1 cellular context compared by ENCODE assay signal in genomic region chr12:110281549-110282342, GRCh38.
A peak's percentile ranks its signal among the peaks of the same experiment; 100 is the strongest.
TF ChIP-seq lines count a peak whose summit lies in the region.

No MANE protein-coding gene starts in this region.

TF ChIP-seq in HepG2, 621 proteins besides CTCF, POLR2A, EP300 and RAD21 (continued from another document and continues in another):
- TF ChIP-seq RXRB (CRISPR knock-in tag; IDR thresholded peaks at IDR 0.05; ENCODE audit: borderline replicate concordance) (0 out of 2 replicates have a peak, but pooled peaks have one; percentile 4), SALL2 (CRISPR knock-in tag; IDR thresholded peaks at IDR 0.05) (no peak), ZNF644 (CRISPR knock-in tag; IDR thresholded peaks at IDR 0.05; ENCODE audit: low read depth) (no peak), SAFB2 (CRISPR knock-in tag; IDR thresholded peaks at IDR 0.05; ENCODE audit: borderline replicate concordance, low read depth) (peak; percentile 65; the same call in 1 of the 2 replicates), PAF1 (CRISPR knock-in tag; IDR thresholded peaks at IDR 0.05) (no peak), NFRKB (IDR thresholded peaks at IDR 0.05) (no peak), KLF16 (CRISPR knock-in tag; IDR thresholded peaks at IDR 0.05) (peak in 1 of 2 experiments; percentile 83; a peak in 2 of 4 replicates), SOX6 (IDR thresholded peaks at IDR 0.05) (no peak), SOX6 (CRISPR knock-in tag; IDR thresholded peaks at IDR 0.05) (peak; percentile 21; the same call in 1 of the 2 replicates), ADNP (CRISPR knock-in tag; IDR thresholded peaks at IDR 0.05) (no peak), ZNF430 (CRISPR knock-in tag; IDR thresholded peaks at IDR 0.05) (no peak; the same call in 1 of the 2 replicates), ZNF7 (CRISPR knock-in tag; IDR thresholded peaks at IDR 0.05) (no peak), RCOR2 (CRISPR knock-in tag; IDR thresholded peaks at IDR 0.05) (no peak), GLMP (CRISPR knock-in tag; IDR thresholded peaks at IDR 0.05; ENCODE audit: borderline replicate concordance) (peak; percentile 51; the same call in 1 of the 2 replicates), BCL6 (CRISPR knock-in tag; IDR thresholded peaks at IDR 0.05) (no peak), THAP8 (CRISPR knock-in tag; IDR thresholded peaks at IDR 0.05; ENCODE audit: borderline replicate concordance) (no peak), ELF1 (CRISPR knock-in tag; IDR thresholded peaks at IDR 0.05) (no peak), ZSCAN29 (CRISPR knock-in tag; conservative IDR thresholded peaks at IDR 0.05) (no peak), ZNF335 (CRISPR knock-in tag; IDR thresholded peaks at IDR 0.05) (no peak), CBX1 (IDR thresholded peaks at IDR 0.05; ENCODE audit: low read depth) (no peak), ZBTB7A (CRISPR knock-in tag; IDR thresholded peaks at IDR 0.05) (peak; percentile 75), SKI (IDR thresholded peaks at IDR 0.05; ENCODE audit: partially characterized antibody) (no peak), SP4 (CRISPR knock-in tag; IDR thresholded peaks at IDR 0.05) (peak; percentile 42; the same call in 1 of the 2 replicates), ZXDC (CRISPR knock-in tag; IDR thresholded peaks at IDR 0.05) (no peak; the same call in none of the 2 replicates), ZNF264 (CRISPR knock-in tag; IDR thresholded peaks at IDR 0.05) (no peak), ZNF891 (CRISPR knock-in tag; IDR thresholded peaks at IDR 0.05) (0 out of 2 replicates have a peak, but pooled peaks have one; percentile 22), ARNT (IDR thresholded peaks at IDR 0.05) (no peak), HINFP (CRISPR knock-in tag; IDR thresholded peaks at IDR 0.05; ENCODE audit: low read depth) (peak; percentile 28; the same call in 1 of the 2 replicates), ZNF251 (CRISPR knock-in tag; IDR thresholded peaks at IDR 0.05) (no peak), ZNF883 (CRISPR knock-in tag; IDR thresholded peaks at IDR 0.05; ENCODE audit: not compliant biosample characterization) (peak; percentile 85), ZNF720 (CRISPR knock-in tag; IDR thresholded peaks at IDR 0.05) (no peak), GTF2F1 (IDR thresholded peaks at IDR 0.05; ENCODE audit: low read length) (no peak), JUN (CRISPR knock-in tag; IDR thresholded peaks at IDR 0.05) (no peak), ZNF839 (CRISPR knock-in tag; IDR thresholded peaks at IDR 0.05; ENCODE audit: borderline replicate concordance) (no peak), ZNF546 (CRISPR knock-in tag; conservative IDR thresholded peaks at IDR 0.05) (no peak), HMG20A (CRISPR knock-in tag; IDR thresholded peaks at IDR 0.05; ENCODE audit: borderline replicate concordance) (no peak), RFX5 (IDR thresholded peaks at IDR 0.05; ENCODE audit: low read depth, low read length) (no peak), ARHGAP35 (CRISPR knock-in tag; IDR thresholded peaks at IDR 0.05; ENCODE audit: borderline replicate concordance) (peak; percentile 43; the same call in 1 of the 2 replicates), ZNF12 (CRISPR knock-in tag; IDR thresholded peaks at IDR 0.05) (no peak), CREM (IDR thresholded peaks at IDR 0.05) (no peak), CREM (CRISPR knock-in tag; IDR thresholded peaks at IDR 0.05) (no peak), HMGA1 (CRISPR knock-in tag; conservative IDR thresholded peaks at IDR 0.05) (no peak), ZFP36L1 (CRISPR knock-in tag; IDR thresholded peaks at IDR 0.05) (no peak), ZNF800 (CRISPR knock-in tag; IDR thresholded peaks at IDR 0.05) (no peak), TAF1 (CRISPR knock-in tag; IDR thresholded peaks at IDR 0.05) (no peak; the same call in 1 of the 2 replicates), STAT6 (CRISPR knock-in tag; IDR thresholded peaks at IDR 0.05; ENCODE audit: borderline replicate concordance) (no peak), ZNF441 (CRISPR knock-in tag; IDR thresholded peaks at IDR 0.05; ENCODE audit: borderline replicate concordance) (no peak; the same call in 1 of the 2 replicates), SCMH1 (CRISPR knock-in tag; IDR thresholded peaks at IDR 0.05; ENCODE audit: borderline replicate concordance) (no peak), MYNN (CRISPR knock-in tag; IDR thresholded peaks at IDR 0.05; ENCODE audit: low read depth) (no peak), ZNF576 (CRISPR knock-in tag; IDR thresholded peaks at IDR 0.05) (no peak), ZNF414 (CRISPR knock-in tag; IDR thresholded peaks at IDR 0.05) (no peak), SMARCC2 (IDR thresholded peaks at IDR 0.05) (no peak), ATF7-NPFF (CRISPR knock-in tag; IDR thresholded peaks at IDR 0.05; ENCODE audit: low read depth) (peak; percentile 72; the same call in 1 of the 2 replicates), NFAT5 (CRISPR knock-in tag; IDR thresholded peaks at IDR 0.05) (no peak), ZNF737 (CRISPR knock-in tag; IDR thresholded peaks at IDR 0.05; ENCODE audit: borderline replicate concordance) (no peak)
